1 cellular context compared by ENCODE assay signal in the genomic region with DNA sequence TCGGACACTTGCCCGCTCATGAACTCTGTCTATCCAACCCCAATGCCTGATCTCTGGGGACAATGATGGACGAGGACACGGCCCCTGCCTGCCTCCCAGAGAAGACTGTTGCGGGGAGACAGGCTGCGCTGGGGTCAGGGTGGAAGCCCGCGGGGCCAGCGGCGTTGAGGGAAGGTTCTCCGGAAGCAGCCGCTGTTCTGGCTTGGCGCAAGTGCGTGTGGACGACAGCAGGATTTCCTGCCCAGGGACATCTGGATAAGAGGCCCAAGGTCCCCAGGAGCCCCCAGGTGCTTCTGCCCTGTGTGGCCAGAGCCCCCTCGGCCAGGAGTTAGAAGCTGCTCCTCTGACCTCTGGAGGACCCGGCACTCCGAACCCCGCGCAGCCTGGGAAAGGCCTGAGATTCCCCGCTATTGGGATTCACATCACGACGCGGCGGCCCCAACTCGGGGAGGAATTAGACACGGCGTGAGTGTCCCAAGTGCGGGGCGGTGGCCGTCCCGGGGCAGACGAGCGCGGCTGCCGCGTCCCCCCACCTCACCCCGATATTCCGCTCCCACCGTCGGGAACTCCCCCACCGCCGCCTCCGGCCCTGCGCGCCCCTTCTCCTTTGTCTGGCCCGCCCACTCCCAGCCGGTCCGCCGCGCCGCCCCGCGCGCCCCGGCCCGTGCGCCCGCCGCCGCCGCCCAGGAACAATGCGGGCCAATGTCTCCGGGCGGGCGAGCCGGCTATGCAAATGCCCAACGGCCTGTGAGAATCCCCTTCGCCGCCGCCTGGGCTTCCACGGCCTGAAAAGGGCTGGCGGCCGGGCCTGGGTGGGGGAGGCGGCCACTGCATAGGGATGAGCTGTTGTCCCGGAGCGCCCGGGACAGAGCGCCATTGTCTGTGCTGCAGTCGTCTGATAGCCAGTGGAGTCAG.
A peak's percentile ranks its signal among the peaks of the same experiment; 100 is the strongest.
TF ChIP-seq lines count a peak whose summit lies in the region.

No MANE protein-coding gene starts in this region.

TF ChIP-seq in HepG2, 621 proteins besides CTCF, POLR2A, EP300 and RAD21 (continued from another document):
- TF ChIP-seq ZNF326 (CRISPR knock-in tag; IDR thresholded peaks at IDR 0.05; ENCODE audit: borderline replicate concordance) (peak; percentile 93; the same call in 1 of the 2 replicates), FOSL1 (CRISPR knock-in tag; IDR thresholded peaks at IDR 0.05; ENCODE audit: borderline replicate concordance) (no peak), ZNF747 (CRISPR knock-in tag; IDR thresholded peaks at IDR 0.05; ENCODE audit: borderline replicate concordance) (no peak), MYNN (CRISPR knock-in tag; IDR thresholded peaks at IDR 0.05; ENCODE audit: low read depth) (no peak), POLR2G (IDR thresholded peaks at IDR 0.05; ENCODE audit: low read depth, low read length) (peak; percentile 78), ZNF225 (CRISPR knock-in tag; IDR thresholded peaks at IDR 0.05) (no peak), GABPB1 (CRISPR knock-in tag; IDR thresholded peaks at IDR 0.05) (peak; percentile 36; the same call in 1 of the 2 replicates), ISL2 (CRISPR knock-in tag; IDR thresholded peaks at IDR 0.05) (no peak), CBX1 (IDR thresholded peaks at IDR 0.05; ENCODE audit: low read depth) (no peak), TBX3 (IDR thresholded peaks at IDR 0.05; ENCODE audit: borderline replicate concordance) (no peak), ZNF777 (CRISPR knock-in tag; IDR thresholded peaks at IDR 0.05) (peak; percentile 43; the same call in 1 of the 2 replicates), TAF15 (IDR thresholded peaks at IDR 0.05; ENCODE audit: low read depth, low read length, poor library complexity, severe bottlenecking) (peak; percentile 22), IRX3 (CRISPR knock-in tag; IDR thresholded peaks at IDR 0.05; ENCODE audit: borderline replicate concordance, low read depth) (0 out of 2 replicates have a peak, but pooled peaks have one; percentile 23), HDAC1 (CRISPR knock-in tag; IDR thresholded peaks at IDR 0.05) (peak; percentile 14), SAP130 (CRISPR knock-in tag; IDR thresholded peaks at IDR 0.05; ENCODE audit: low read depth) (peak; percentile 20; the same call in 1 of the 2 replicates), KDM2A (CRISPR knock-in tag; IDR thresholded peaks at IDR 0.05; ENCODE audit: borderline replicate concordance, low read depth) (peak; percentile 97), AGO2 (optimal IDR thresholded peaks at IDR 0.05; ENCODE audit: low read depth, low read length) (peak; percentile 99), RBAK (CRISPR knock-in tag; IDR thresholded peaks at IDR 0.05) (no peak), HNF4A (CRISPR knock-in tag; IDR thresholded peaks at IDR 0.05) (no peak), CHCHD3 (CRISPR knock-in tag; IDR thresholded peaks at IDR 0.05) (0 out of 2 replicates have a peak, but pooled peaks have one; percentile 37), ZNF382 (CRISPR knock-in tag; IDR thresholded peaks at IDR 0.05; ENCODE audit: borderline replicate concordance) (no peak), SAFB2 (CRISPR knock-in tag; IDR thresholded peaks at IDR 0.05; ENCODE audit: borderline replicate concordance, low read depth) (0 out of 2 replicates have a peak, but pooled peaks have one; percentile 20), PRMT3 (CRISPR knock-in tag; IDR thresholded peaks at IDR 0.05; ENCODE audit: borderline replicate concordance, low read depth) (0 out of 2 replicates have a peak, but pooled peaks have one; percentile 26), SMAD3 (CRISPR knock-in tag; IDR thresholded peaks at IDR 0.05) (no peak), POLR2AphosphoS5 (IDR thresholded peaks at IDR 0.05; ENCODE audit: low read depth, low read length) (peak; percentile 23; the same call in 1 of the 2 replicates), YEATS2 (CRISPR knock-in tag; IDR thresholded peaks at IDR 0.05; ENCODE audit: borderline replicate concordance) (no peak), ZNF879 (CRISPR knock-in tag; IDR thresholded peaks at IDR 0.05) (no peak), ZNF441 (CRISPR knock-in tag; IDR thresholded peaks at IDR 0.05; ENCODE audit: borderline replicate concordance) (no peak), SSRP1 (CRISPR knock-in tag; IDR thresholded peaks at IDR 0.05) (peak; percentile 95; the same call in 1 of the 2 replicates), MEIS2 (CRISPR knock-in tag; IDR thresholded peaks at IDR 0.05) (0 out of 2 replicates have a peak, but pooled peaks have one; percentile 23), ZSCAN29 (CRISPR knock-in tag; conservative IDR thresholded peaks at IDR 0.05) (peak; percentile 72; the same call in 1 of the 2 replicates), YY1 (IDR thresholded peaks at IDR 0.05; ENCODE audit: insufficient read depth, insufficient replicate concordance, low read depth, low read length) (peak; percentile 53), DMAP1 (CRISPR knock-in tag; IDR thresholded peaks at IDR 0.05) (no peak; the same call in 1 of the 2 replicates), HNRNPK (IDR thresholded peaks at IDR 0.05; ENCODE audit: low read depth, low read length, poor library complexity, severe bottlenecking) (no peak), CHD2 (IDR thresholded peaks at IDR 0.05; ENCODE audit: low read depth, low read length) (0 out of 2 replicates have a peak, but pooled peaks have one; percentile 59), RBFOX2 (IDR thresholded peaks at IDR 0.05; ENCODE audit: low read depth, low read length) (peak; percentile 45; the same call in 1 of the 2 replicates), LCORL (IDR thresholded peaks at IDR 0.05) (no peak), LCORL (CRISPR knock-in tag; IDR thresholded peaks at IDR 0.05) (0 out of 2 replicates have a peak, but pooled peaks have one; percentile 27), HOXA3 (CRISPR knock-in tag; IDR thresholded peaks at IDR 0.05) (peak; percentile 19; the same call in 1 of the 2 replicates)
- TF ChIP-seq, protein P1, sequence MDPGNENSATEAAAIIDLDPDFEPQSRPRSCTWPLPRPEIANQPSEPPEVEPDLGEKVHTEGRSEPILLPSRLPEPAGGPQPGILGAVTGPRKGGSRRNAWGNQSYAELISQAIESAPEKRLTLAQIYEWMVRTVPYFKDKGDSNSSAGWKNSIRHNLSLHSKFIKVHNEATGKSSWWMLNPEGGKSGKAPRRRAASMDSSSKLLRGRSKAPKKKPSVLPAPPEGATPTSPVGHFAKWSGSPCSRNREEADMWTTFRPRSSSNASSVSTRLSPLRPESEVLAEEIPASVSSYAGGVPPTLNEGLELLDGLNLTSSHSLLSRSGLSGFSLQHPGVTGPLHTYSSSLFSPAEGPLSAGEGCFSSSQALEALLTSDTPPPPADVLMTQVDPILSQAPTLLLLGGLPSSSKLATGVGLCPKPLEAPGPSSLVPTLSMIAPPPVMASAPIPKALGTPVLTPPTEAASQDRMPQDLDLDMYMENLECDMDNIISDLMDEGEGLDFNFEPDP (CRISPR knock-in tag; conservative IDR thresholded peaks at IDR 0.05) = 0 out of 2 replicates have a peak, but pooled peaks have one; percentile 79
- TF ChIP-seq, protein P2, sequence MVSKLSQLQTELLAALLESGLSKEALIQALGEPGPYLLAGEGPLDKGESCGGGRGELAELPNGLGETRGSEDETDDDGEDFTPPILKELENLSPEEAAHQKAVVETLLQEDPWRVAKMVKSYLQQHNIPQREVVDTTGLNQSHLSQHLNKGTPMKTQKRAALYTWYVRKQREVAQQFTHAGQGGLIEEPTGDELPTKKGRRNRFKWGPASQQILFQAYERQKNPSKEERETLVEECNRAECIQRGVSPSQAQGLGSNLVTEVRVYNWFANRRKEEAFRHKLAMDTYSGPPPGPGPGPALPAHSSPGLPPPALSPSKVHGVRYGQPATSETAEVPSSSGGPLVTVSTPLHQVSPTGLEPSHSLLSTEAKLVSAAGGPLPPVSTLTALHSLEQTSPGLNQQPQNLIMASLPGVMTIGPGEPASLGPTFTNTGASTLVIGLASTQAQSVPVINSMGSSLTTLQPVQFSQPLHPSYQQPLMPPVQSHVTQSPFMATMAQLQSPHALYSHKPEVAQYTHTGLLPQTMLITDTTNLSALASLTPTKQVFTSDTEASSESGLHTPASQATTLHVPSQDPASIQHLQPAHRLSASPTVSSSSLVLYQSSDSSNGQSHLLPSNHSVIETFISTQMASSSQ (IDR thresholded peaks at IDR 0.05; ENCODE audit: low read depth) = no peak
- TF ChIP-seq, protein P2 (CRISPR knock-in tag; IDR thresholded peaks at IDR 0.05; ENCODE audit: borderline replicate concordance) = no peak
- TF ChIP-seq, protein P3, sequence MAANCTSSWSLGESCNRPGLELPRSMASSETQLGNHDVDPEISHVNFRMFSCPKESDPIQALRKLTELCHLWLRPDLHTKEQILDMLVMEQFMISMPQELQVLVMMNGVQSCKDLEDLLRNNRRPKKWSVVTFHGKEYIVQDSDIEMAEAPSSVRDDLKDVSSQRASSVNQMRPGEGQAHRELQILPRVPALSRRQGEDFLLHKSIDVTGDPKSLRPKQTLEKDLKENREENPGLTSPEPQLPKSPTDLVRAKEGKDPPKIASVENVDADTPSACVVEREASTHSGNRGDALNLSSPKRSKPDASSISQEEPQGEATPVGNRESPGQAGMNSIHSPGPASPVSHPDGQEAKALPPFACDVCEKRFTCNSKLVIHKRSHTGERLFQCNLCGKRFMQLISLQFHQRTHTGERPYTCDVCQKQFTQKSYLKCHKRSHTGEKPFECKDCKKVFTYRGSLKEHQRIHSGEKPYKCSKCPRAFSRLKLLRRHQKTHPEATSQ (CRISPR knock-in tag; IDR thresholded peaks at IDR 0.05; ENCODE audit: borderline replicate concordance) = 0 out of 2 replicates have a peak, but pooled peaks have one; percentile 26
- TF ChIP-seq, protein P4, sequence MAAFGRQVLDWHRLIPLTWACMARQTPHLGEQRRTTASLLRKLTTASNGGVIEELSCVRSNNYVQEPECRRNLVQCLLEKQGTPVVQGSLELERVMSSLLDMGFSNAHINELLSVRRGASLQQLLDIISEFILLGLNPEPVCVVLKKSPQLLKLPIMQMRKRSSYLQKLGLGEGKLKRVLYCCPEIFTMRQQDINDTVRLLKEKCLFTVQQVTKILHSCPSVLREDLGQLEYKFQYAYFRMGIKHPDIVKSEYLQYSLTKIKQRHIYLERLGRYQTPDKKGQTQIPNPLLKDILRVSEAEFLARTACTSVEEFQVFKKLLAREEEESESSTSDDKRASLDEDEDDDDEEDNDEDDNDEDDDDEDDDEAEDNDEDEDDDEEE (CRISPR knock-in tag; IDR thresholded peaks at IDR 0.05) = 0 out of 2 replicates have a peak, but pooled peaks have one; percentile 41
- TF ChIP-seq, protein P5, sequence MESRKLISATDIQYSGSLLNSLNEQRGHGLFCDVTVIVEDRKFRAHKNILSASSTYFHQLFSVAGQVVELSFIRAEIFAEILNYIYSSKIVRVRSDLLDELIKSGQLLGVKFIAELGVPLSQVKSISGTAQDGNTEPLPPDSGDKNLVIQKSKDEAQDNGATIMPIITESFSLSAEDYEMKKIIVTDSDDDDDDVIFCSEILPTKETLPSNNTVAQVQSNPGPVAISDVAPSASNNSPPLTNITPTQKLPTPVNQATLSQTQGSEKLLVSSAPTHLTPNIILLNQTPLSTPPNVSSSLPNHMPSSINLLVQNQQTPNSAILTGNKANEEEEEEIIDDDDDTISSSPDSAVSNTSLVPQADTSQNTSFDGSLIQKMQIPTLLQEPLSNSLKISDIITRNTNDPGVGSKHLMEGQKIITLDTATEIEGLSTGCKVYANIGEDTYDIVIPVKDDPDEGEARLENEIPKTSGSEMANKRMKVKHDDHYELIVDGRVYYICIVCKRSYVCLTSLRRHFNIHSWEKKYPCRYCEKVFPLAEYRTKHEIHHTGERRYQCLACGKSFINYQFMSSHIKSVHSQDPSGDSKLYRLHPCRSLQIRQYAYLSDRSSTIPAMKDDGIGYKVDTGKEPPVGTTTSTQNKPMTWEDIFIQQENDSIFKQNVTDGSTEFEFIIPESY (CRISPR knock-in tag; IDR thresholded peaks at IDR 0.05) = peak; percentile 16; the same call in 1 of the 2 replicates
- TF ChIP-seq, protein P6, sequence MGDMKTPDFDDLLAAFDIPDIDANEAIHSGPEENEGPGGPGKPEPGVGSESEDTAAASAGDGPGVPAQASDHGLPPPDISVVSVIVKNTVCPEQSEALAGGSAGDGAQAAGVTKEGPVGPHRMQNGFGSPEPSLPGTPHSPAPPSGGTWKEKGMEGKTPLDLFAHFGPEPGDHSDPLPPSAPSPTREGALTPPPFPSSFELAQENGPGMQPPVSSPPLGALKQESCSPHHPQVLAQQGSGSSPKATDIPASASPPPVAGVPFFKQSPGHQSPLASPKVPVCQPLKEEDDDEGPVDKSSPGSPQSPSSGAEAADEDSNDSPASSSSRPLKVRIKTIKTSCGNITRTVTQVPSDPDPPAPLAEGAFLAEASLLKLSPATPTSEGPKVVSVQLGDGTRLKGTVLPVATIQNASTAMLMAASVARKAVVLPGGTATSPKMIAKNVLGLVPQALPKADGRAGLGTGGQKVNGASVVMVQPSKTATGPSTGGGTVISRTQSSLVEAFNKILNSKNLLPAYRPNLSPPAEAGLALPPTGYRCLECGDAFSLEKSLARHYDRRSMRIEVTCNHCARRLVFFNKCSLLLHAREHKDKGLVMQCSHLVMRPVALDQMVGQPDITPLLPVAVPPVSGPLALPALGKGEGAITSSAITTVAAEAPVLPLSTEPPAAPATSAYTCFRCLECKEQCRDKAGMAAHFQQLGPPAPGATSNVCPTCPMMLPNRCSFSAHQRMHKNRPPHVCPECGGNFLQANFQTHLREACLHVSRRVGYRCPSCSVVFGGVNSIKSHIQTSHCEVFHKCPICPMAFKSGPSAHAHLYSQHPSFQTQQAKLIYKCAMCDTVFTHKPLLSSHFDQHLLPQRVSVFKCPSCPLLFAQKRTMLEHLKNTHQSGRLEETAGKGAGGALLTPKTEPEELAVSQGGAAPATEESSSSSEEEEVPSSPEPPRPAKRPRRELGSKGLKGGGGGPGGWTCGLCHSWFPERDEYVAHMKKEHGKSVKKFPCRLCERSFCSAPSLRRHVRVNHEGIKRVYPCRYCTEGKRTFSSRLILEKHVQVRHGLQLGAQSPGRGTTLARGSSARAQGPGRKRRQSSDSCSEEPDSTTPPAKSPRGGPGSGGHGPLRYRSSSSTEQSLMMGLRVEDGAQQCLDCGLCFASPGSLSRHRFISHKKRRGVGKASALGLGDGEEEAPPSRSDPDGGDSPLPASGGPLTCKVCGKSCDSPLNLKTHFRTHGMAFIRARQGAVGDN (CRISPR knock-in tag; IDR thresholded peaks at IDR 0.05) = peak; percentile 54
- TF ChIP-seq, protein P7, sequence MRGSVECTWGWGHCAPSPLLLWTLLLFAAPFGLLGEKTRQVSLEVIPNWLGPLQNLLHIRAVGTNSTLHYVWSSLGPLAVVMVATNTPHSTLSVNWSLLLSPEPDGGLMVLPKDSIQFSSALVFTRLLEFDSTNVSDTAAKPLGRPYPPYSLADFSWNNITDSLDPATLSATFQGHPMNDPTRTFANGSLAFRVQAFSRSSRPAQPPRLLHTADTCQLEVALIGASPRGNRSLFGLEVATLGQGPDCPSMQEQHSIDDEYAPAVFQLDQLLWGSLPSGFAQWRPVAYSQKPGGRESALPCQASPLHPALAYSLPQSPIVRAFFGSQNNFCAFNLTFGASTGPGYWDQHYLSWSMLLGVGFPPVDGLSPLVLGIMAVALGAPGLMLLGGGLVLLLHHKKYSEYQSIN (CRISPR knock-in tag; IDR thresholded peaks at IDR 0.05; ENCODE audit: borderline replicate concordance) = no peak
